Comparison of ENCODE assay signal across 1 cellular context in genomic region chr10:34249634-34250033, GRCh38.
TF ChIP-seq lines count a peak whose summit lies in the region.

No MANE protein-coding gene starts in this region.

TF ChIP-seq in SK-N-SH, 30 proteins besides CTCF, POLR2A, EP300 and RAD21 (continued from another document):
- TF ChIP-seq FOSL2 (IDR thresholded peaks at IDR 0.05; ENCODE audit: borderline replicate concordance, low read depth), result no peak
- no peak for TF ChIP-seq TAF1 (IDR thresholded peaks at IDR 0.05; ENCODE audit: borderline replicate concordance, low read depth, low read length)
TF ChIP-seq in SK-N-SH: peak in this region for 0.
